ENCODE assay signal across 8 cellular contexts in genomic region chr16:56625140-56625942, GRCh38. TPM values are rescaled to one million over a fixed set of nuclear protein-coding genes. Genes with fewer than 3 reads are reported as not detected.
A peak's percentile ranks its signal among the peaks of the same experiment; 100 is the strongest.
DNase-seq lines count a peak whose midpoint lies in the region; FAIRE-seq and TF ChIP-seq lines count a peak whose summit lies in the region.

Gene MT1E, plus strand, starts transcription at chr16:56625781. Its CDS starts 71 bp downstream, at chr16:56625852.

- peak within 1 kb of the TSS; percentile 96 for H3K27ac Mint-ChIP-seq in activated CD4-positive, alpha-beta T cell treated with anti-CD3 and anti-CD28 coated beads, Interleukin-2, amount 10 ng/mL, durations not matched to agents 24 days and 14 days

- no peak within 1 kb of the TSS; the same call in 1 of the 2 replicates for H2BK5ac ChIP-seq in H1 (ENCODE audit: low read depth, low read length)

- no peak within 1 kb of the TSS for H3K14ac ChIP-seq in H1 (ENCODE audit: insufficient read length)

- H3K9me3 Mint-ChIP-seq in activated CD4-positive, alpha-beta T cell treated with anti-CD3 and anti-CD28 coated beads, Interleukin-2, amount 10 ng/mL, durations not matched to agents 24 days and 14 days = no peaks in the 10 kb centered on the region

- H3K4me1 Mint-ChIP-seq in activated CD4-positive, alpha-beta T cell treated with anti-CD3 and anti-CD28 coated beads, Interleukin-2, amount 10 ng/mL, durations not matched to agents 24 days and 14 days = peaks cover 22% of the 10 kb centered on the region

- no peak within 1 kb of the TSS for H3K4ac ChIP-seq in H1 (replicated peaks; ENCODE audit: insufficient read length, low read depth, low read length)

- peaks cover 27% of the 10 kb centered on the region for H3K4me1 ChIP-seq in HUES64 (ENCODE audit: insufficient read depth, low read length)
- H3K4me1 ChIP-seq in H1 (replicated peaks in 1 of 4; ENCODE audit: control insufficient read depth in 3 of 4, insufficient read depth in 4 of 4, low read length in 3 of 4) = peaks cover 0 to 17% (median 14%) of the 10 kb centered on the region in 4 experiments; a peak in 6 of 7 replicates

- peak within 1 kb of the TSS; percentile 87; the same call in 1 of the 2 replicates for H2BK12ac ChIP-seq in H1 (ENCODE audit: low read depth, low read length)

- TF ChIP-seq EP300 in H1 (IDR thresholded peaks at IDR 0.05; ENCODE audit: borderline replicate concordance in 1 of 2, low read depth in 2 of 2, low read length in 2 of 2) = no peak

- peak within 1 kb of the TSS; percentile 50 for H3K4me3 ChIP-seq in HUES64 (ENCODE audit: low read length)
- H3K4me3 ChIP-seq in H1 (ENCODE audit: extremely low read depth in 1 of 4, insufficient read depth in 2 of 4, low read depth in 3 of 4, low read length in 4 of 4) = peak within 1 kb of the TSS; percentile 26 to 61 (median 46)

- peak within 1 kb of the TSS; percentile 75 for H4K8ac ChIP-seq in H1 (ENCODE audit: extremely low read depth, insufficient read depth, low read length)

- TF ChIP-seq POLR2A in GM18526 (IDR thresholded peaks at IDR 0.05; ENCODE audit: extremely low read depth, insufficient read length) (peak; percentile 53), H1 (IDR thresholded peaks at IDR 0.05; ENCODE audit: control extremely low read depth in 1 of 2, low read depth in 2 of 2, low read length in 2 of 2) (no peak)

- H2AFZ ChIP-seq in H1 (ENCODE audit: low read length) = peak within 1 kb of the TSS; percentile 69; the same call in 1 of the 2 replicates

- H3K23ac ChIP-seq in H1 (ENCODE audit: insufficient read length) = no peak within 1 kb of the TSS

- peaks cover 7% of the 10 kb centered on the region for H3K27me3 Mint-ChIP-seq in activated CD4-positive, alpha-beta T cell treated with anti-CD3 and anti-CD28 coated beads, Interleukin-2, amount 10 ng/mL, durations not matched to agents 24 days and 14 days

- FAIRE-seq in H1 (lab: Jason Lieb, UNC) = no peak

- no peaks in the 10 kb centered on the region for H3K9me3 ChIP-seq in HUES64 (ENCODE audit: insufficient read depth, low read depth, low read length)
- H3K9me3 ChIP-seq in H1 (ENCODE audit: insufficient read depth in 2 of 2, low read depth in 1 of 2, low read length in 1 of 2) = no peaks in the 10 kb centered on the region

- H4K5ac ChIP-seq in H1 (ENCODE audit: insufficient read length, low read depth, low read length) = no peak within 1 kb of the TSS

- H4K91ac ChIP-seq in H1 (replicated peaks; ENCODE audit: insufficient read length, low read length) = no peak within 1 kb of the TSS

- intact Hi-C loops in activated CD4-positive, alpha-beta T cell treated with anti-CD3 and anti-CD28 coated beads, Interleukin-2, amount 10 ng/mL, durations not matched to agents 24 days and 14 days (cut with micrococcal nuclease) = loop anchor here (1.0 kb wide), 2 partner anchors 8 to 17 kb away; partner anchors contain the start of gene MT2A

- H3K27me3 ChIP-seq in HUES64 (ENCODE audit: insufficient read depth, low read length) = peaks cover 97% of the 10 kb centered on the region
- peaks cover 53 to 86% (median 82%) of the 10 kb centered on the region in 4 experiments for H3K27me3 ChIP-seq in H1 (replicated peaks in 1 of 4; ENCODE audit: control insufficient read depth in 3 of 4, extremely low read depth in 1 of 4, insufficient read depth in 3 of 4, low read length in 3 of 4)

- peak within 1 kb of the TSS; percentile 66 for H3K18ac ChIP-seq in H1 (ENCODE audit: extremely low read depth, low read length)

- peak; percentile 94 for DNase-seq in activated CD4-positive, alpha-beta T cell treated with anti-CD3 and anti-CD28 coated beads, Interleukin-2, amount 10 ng/mL, durations not matched to agents 24 days and 14 days
- DNase-seq in H1 (ENCODE audit: low read depth in 1 of 2, low spot score in 2 of 2) (peak in 1 of 2 experiments; percentile 66), lung microvascular endothelial cell (ENCODE audit: low read depth in 2 of 2) (peak; percentile 76 to 77), NCI-H128 (lab: John Stamatoyannopoulos, UW; ENCODE audit: unreplicated experiment) (no peak), NCI-H1105 treated with DMSO at 0.1 percent for 48 hours (lab: John Stamatoyannopoulos, UW) (no peak)
- DNase-seq in stimulated activated CD4-positive, alpha-beta T cell treated with anti-CD3 and anti-CD28 coated beads, TNF-alpha, amount 100 ng/mL, for 24 hours (ENCODE audit: low read depth in 3 of 3) = peak; percentile 47 to 60 (median 58)

- peaks cover 0 to 15% of the 10 kb centered on the region in 2 experiments for H4K20me1 ChIP-seq in H1 (replicated peaks in 1 of 2; ENCODE audit: control insufficient read depth in 1 of 2, insufficient read depth in 2 of 2, low read length in 2 of 2)

- no peak within 1 kb of the TSS for H2BK120ac ChIP-seq in H1 (replicated peaks; ENCODE audit: low read depth, low read length)

- H3K36me3 Mint-ChIP-seq in activated CD4-positive, alpha-beta T cell treated with anti-CD3 and anti-CD28 coated beads, Interleukin-2, amount 10 ng/mL, durations not matched to agents 24 days and 14 days (ENCODE audit: low read depth) = no peaks in the 10 kb centered on the region

- H3K56ac ChIP-seq in H1 (replicated peaks; ENCODE audit: insufficient read length, low read depth, low read length) = no peak within 1 kb of the TSS

- peak within 1 kb of the TSS; percentile 90 for H3K4me3 Mint-ChIP-seq in activated CD4-positive, alpha-beta T cell treated with anti-CD3 and anti-CD28 coated beads, Interleukin-2, amount 10 ng/mL, durations not matched to agents 24 days and 14 days

- WGBS in HUES64 = 4% methylated on average over 62 of the region's 62 CpGs
- 2% methylated on average over 62 of the region's 62 CpGs; no CpG with 5 or more reads in 1 of the 2 experiments for WGBS in H1 (ENCODE audit: extremely low coverage in 1 of 2, insufficient coverage in 1 of 2, insufficient read length in 1 of 2, insufficient replicate concordance in 2 of 2, low coverage in 1 of 2, low lambda C conversion rate in 2 of 2, missing lambda C conversion rate in 1 of 2), 2 experiments

- no peaks in the 10 kb centered on the region for H3K79me1 ChIP-seq in H1 (ENCODE audit: low read depth, low read length)

- H3K36me3 ChIP-seq in HUES64 (ENCODE audit: insufficient read depth, low read length) (no peaks in the 10 kb centered on the region), H1 (ENCODE audit: control insufficient read depth in 2 of 4, insufficient read depth in 4 of 4, low read length in 3 of 4) (no peaks in the 10 kb centered on the region)

- no peaks in the 10 kb centered on the region for H3K79me2 ChIP-seq in H1 (ENCODE audit: control insufficient read depth in 1 of 2, insufficient read depth in 2 of 2, low read length in 2 of 2)

- H3K27ac ChIP-seq in HUES64 (ENCODE audit: low read depth, low read length) = no peak within 1 kb of the TSS
- no peak within 1 kb of the TSS for H3K27ac ChIP-seq in H1 (ENCODE audit: low read depth, low read length)

- TF ChIP-seq CTCF in H1 (IDR thresholded peaks at IDR 0.05; ENCODE audit: control extremely low read depth in 1 of 3, insufficient read depth in 1 of 3, low read depth in 1 of 3, low read length in 3 of 3) = no peak

- POLR2A ChIA-PET in H1 (lab: Charles Lee; ENCODE audit: partially characterized antibody) = interaction anchor here (0.8 to 4.7 kb wide), 26 partner anchors 9 to 306 kb away, joined by 3 to 66 read pairs (median 6); partner anchors contain the start of genes HERPUD1, MT1A, MT1F and MT1G

- CTCF ChIA-PET in H1 (lab: Charles Lee; ENCODE audit: partially characterized antibody) = interaction anchor here (0.7 to 3.0 kb wide), 14 partner anchors 9 to 111 kb away, joined by 3 to 12 read pairs (median 5); partner anchors contain the start of genes MT1A and MT1H

- peak within 1 kb of the TSS; percentile 40; the same call in 1 of the 2 replicates for H2BK15ac ChIP-seq in H1 (ENCODE audit: low read length)

- H3K9ac ChIP-seq in HUES64 (ENCODE audit: low read depth, low read length) = no peak within 1 kb of the TSS
- no peak within 1 kb of the TSS for H3K9ac ChIP-seq in H1 (replicated peaks in 1 of 4; ENCODE audit: extremely low read depth in 1 of 4, low read depth in 3 of 4, low read length in 3 of 4)

- no peak within 1 kb of the TSS for H2BK20ac ChIP-seq in H1 (ENCODE audit: low read length)

- peaks cover 5% of the 10 kb centered on the region; the same call in 1 of the 2 replicates for H3K23me2 ChIP-seq in H1 (ENCODE audit: low read depth, low read length)

- 0 out of 2 replicates have a peak within 1 kb of the TSS, but pooled peaks have one; percentile 72 for H2AK5ac ChIP-seq in H1 (ENCODE audit: low read depth, low read length)

- TF ChIP-seq RAD21 in H1 (IDR thresholded peaks at IDR 0.05 in 1 of 2, conservative IDR thresholded peaks at IDR 0.05 in 1 of 2; ENCODE audit: low read depth in 2 of 2, low read length in 2 of 2) = no peak

- peak within 1 kb of the TSS; percentile 90 to 94 for H3K4me2 ChIP-seq in H1 (ENCODE audit: insufficient read depth in 1 of 2, low read depth in 2 of 2, low read length in 2 of 2)

TF ChIP-seq in H1, 55 proteins besides CTCF, POLR2A, EP300 and RAD21 (continues in another document):
- TF ChIP-seq POLR2AphosphoS5 (IDR thresholded peaks at IDR 0.05; ENCODE audit: low read depth, low read length) (no peak), RNF2 (IDR thresholded peaks at IDR 0.05; ENCODE audit: borderline replicate concordance, low read depth, low read length, missing control alignments, poor library complexity, severe bottlenecking) (no peak), BACH1 (IDR thresholded peaks at IDR 0.05; ENCODE audit: low read length) (no peak), RXRA (IDR thresholded peaks at IDR 0.05; ENCODE audit: insufficient read depth, low read depth, low read length) (no peak), JUND (IDR thresholded peaks at IDR 0.05; ENCODE audit: low read length) (no peak), KDM4A (IDR thresholded peaks at IDR 0.05; ENCODE audit: low read depth, low read length, severe bottlenecking) (peak; percentile 65), TEAD4 (IDR thresholded peaks at IDR 0.05; ENCODE audit: low read depth, low read length) (no peak), ASH2L (IDR thresholded peaks at IDR 0.05; ENCODE audit: low read length) (no peak), CREB1 (IDR thresholded peaks at IDR 0.05) (0 out of 2 replicates have a peak, but pooled peaks have one; percentile 11)

RNA-seq across cellular contexts. Expression of gene MT1E, which starts in this region (rescaled TPM):
- polyA plus RNA-seq in HUES64 (2013, experiment 1 of 2) = 13.2 TPM
- 20.7 TPM for polyA plus RNA-seq in HUES64 (2013, experiment 2 of 2)
- total RNA-seq in activated CD4-positive, alpha-beta T cell treated with anti-CD3 and anti-CD28 coated beads, Interleukin-2, amount 10 ng/mL, durations not matched to agents 24 days and 14 days = 136 and 152 TPM in 2 replicates
- 3.5 and 7.9 TPM in 2 replicates for total RNA-seq in H1 (2021; fragmentation: NEBNext Ultra II Directional; extraction: Animal tissue kit (Norgen Biotek cat#: 25700))
- 109 and 117 TPM in 2 replicates for polyA plus RNA-seq in H1 (2011; rRNA removed)
- polyA plus RNA-seq in H1 (2011; cell fraction: cytosol; rRNA removed) = 255 TPM
- polyA plus RNA-seq in H1 (2011; cell fraction: nucleus; rRNA removed) = 53.0 TPM
- polyA plus RNA-seq in H1 (2012, experiment 1 of 2) = 61.1 to 122 TPM (median 93.3 TPM) in 4 replicates
- polyA plus RNA-seq in H1 (2012, experiment 2 of 2) = 263 TPM
- 64.0 TPM for polyA plus RNA-seq in H1 (2013, experiment 1 of 2)
- polyA plus RNA-seq in H1 (2013, experiment 2 of 2) = 72.0 TPM
- 15.8 and 21.0 TPM in 2 replicates for polyA minus RNA-seq in H1 (2011; rRNA and poly(A)+ RNA removed)
- polyA minus RNA-seq in H1 (2011; cell fraction: cytosol; rRNA and poly(A)+ RNA removed) = 24.5 TPM
- polyA minus RNA-seq in H1 (2011; cell fraction: nucleus; rRNA and poly(A)+ RNA removed) = 16.6 TPM
- total RNA-seq in lung microvascular endothelial cell = 30.2 and 176 TPM in 2 replicates

Comparison
In these comparisons a context has a peak if more than half of its experiments do, and no peak if none do; other contexts are left out.
1. DNase-seq: peak in activated CD4-positive, alpha-beta T cell treated with anti-CD3 and anti-CD28 coated beads, Interleukin-2, amount 10 ng/mL, durations not matched to agents 24 days and 14 days (single experiment), lung microvascular endothelial cell (2 of 2) and stimulated activated CD4-positive, alpha-beta T cell treated with anti-CD3 and anti-CD28 coated beads, TNF-alpha, amount 100 ng/mL, for 24 hours (3 of 3); none in NCI-H128 (single experiment) and NCI-H1105 treated with DMSO at 0.1 percent for 48 hours (single experiment).